Comparison of ENCODE assay signal across 1 cellular context in genomic region chr18:45566025-45566740, GRCh38.
TF ChIP-seq lines count a peak whose summit lies in the region.

No MANE protein-coding gene starts in this region.

TF ChIP-seq in K562, 482 proteins besides CTCF, POLR2A, EP300 and RAD21 (continued from another document):
- TF ChIP-seq ZBTB40 (IDR thresholded peaks at IDR 0.05) = no peak
- TF ChIP-seq ZBTB40 (CRISPR knock-in tag; IDR thresholded peaks at IDR 0.05) = no peak
- no peak for TF ChIP-seq ZNF551 (CRISPR knock-in tag; IDR thresholded peaks at IDR 0.05)
- TF ChIP-seq TCF7L2 (IDR thresholded peaks at IDR 0.05; ENCODE audit: low read depth, low read length) = no peak
- no peak for TF ChIP-seq PPARD (CRISPR knock-in tag; IDR thresholded peaks at IDR 0.05)
- no peak for TF ChIP-seq LEF1 (IDR thresholded peaks at IDR 0.05)
- peak; percentile 78 for TF ChIP-seq RBM25 (IDR thresholded peaks at IDR 0.05; ENCODE audit: low read depth, low read length, severe bottlenecking)
